Comparison of ENCODE assay signal across 1 cellular context in the genomic region with DNA sequence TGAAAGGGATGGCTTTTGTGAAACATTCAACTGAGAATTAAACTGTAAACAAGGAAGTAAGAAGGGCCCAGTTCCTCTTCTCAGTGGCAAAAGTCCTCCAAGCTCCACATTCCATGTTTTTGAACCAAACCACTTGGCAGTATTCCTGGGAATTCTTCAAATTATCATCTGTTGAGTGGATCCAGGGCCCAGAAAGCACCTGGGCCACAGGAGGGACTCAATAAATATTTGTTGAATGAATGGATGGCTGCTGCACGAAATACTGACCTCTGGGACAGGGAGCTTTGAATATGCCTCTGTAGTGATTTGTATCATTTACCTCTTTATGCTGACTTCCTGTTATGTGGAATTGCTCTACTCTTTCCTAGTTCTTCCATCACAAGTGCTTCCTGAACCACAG.
TF ChIP-seq lines count a peak whose summit lies in the region.

No MANE protein-coding gene starts in this region.

TF ChIP-seq in HepG2, 621 proteins besides CTCF, POLR2A, EP300 and RAD21 (continued from another document):
- TF ChIP-seq, protein P1, sequence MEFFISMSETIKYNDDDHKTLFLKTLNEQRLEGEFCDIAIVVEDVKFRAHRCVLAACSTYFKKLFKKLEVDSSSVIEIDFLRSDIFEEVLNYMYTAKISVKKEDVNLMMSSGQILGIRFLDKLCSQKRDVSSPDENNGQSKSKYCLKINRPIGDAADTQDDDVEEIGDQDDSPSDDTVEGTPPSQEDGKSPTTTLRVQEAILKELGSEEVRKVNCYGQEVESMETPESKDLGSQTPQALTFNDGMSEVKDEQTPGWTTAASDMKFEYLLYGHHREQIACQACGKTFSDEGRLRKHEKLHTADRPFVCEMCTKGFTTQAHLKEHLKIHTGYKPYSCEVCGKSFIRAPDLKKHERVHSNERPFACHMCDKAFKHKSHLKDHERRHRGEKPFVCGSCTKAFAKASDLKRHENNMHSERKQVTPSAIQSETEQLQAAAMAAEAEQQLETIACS (CRISPR knock-in tag; IDR thresholded peaks at IDR 0.05) = no peak
- TF ChIP-seq DMAP1 (CRISPR knock-in tag; IDR thresholded peaks at IDR 0.05) (no peak), IRF1 (CRISPR knock-in tag; IDR thresholded peaks at IDR 0.05; ENCODE audit: low read depth) (no peak), ZNF567 (CRISPR knock-in tag; IDR thresholded peaks at IDR 0.05; ENCODE audit: borderline replicate concordance) (no peak), ZNF296 (CRISPR knock-in tag; conservative IDR thresholded peaks at IDR 0.05) (no peak), SIX1 (CRISPR knock-in tag; IDR thresholded peaks at IDR 0.05; ENCODE audit: borderline replicate concordance) (no peak), REPIN1 (CRISPR knock-in tag; IDR thresholded peaks at IDR 0.05; ENCODE audit: borderline replicate concordance, low read depth) (no peak), HMG20B (CRISPR knock-in tag; conservative IDR thresholded peaks at IDR 0.05) (no peak), YY1 (IDR thresholded peaks at IDR 0.05; ENCODE audit: insufficient read depth, insufficient replicate concordance, low read depth, low read length) (no peak), ZNF367 (CRISPR knock-in tag; IDR thresholded peaks at IDR 0.05; ENCODE audit: borderline replicate concordance) (no peak)
- TF ChIP-seq, protein P2, sequence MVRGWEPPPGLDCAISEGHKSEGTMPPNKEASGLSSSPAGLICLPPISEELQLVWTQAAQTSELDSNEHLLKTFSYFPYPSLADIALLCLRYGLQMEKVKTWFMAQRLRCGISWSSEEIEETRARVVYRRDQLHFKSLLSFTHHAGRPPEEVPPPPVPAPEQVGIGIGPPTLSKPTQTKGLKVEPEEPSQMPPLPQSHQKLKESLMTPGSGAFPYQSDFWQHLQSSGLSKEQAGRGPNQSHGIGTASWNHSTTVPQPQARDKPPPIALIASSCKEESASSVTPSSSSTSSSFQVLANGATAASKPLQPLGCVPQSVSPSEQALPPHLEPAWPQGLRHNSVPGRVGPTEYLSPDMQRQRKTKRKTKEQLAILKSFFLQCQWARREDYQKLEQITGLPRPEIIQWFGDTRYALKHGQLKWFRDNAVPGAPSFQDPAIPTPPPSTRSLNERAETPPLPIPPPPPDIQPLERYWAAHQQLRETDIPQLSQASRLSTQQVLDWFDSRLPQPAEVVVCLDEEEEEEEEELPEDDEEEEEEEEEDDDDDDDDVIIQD (CRISPR knock-in tag; IDR thresholded peaks at IDR 0.05; ENCODE audit: low read depth) = no peak
- TF ChIP-seq, protein P3, sequence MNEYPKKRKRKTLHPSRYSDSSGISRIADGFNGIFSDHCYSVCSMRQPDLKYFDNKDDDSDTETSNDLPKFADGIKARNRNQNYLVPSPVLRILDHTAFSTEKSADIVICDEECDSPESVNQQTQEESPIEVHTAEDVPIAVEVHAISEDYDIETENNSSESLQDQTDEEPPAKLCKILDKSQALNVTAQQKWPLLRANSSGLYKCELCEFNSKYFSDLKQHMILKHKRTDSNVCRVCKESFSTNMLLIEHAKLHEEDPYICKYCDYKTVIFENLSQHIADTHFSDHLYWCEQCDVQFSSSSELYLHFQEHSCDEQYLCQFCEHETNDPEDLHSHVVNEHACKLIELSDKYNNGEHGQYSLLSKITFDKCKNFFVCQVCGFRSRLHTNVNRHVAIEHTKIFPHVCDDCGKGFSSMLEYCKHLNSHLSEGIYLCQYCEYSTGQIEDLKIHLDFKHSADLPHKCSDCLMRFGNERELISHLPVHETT (CRISPR knock-in tag; conservative IDR thresholded peaks at IDR 0.05) = no peak
